In the genomic region with DNA sequence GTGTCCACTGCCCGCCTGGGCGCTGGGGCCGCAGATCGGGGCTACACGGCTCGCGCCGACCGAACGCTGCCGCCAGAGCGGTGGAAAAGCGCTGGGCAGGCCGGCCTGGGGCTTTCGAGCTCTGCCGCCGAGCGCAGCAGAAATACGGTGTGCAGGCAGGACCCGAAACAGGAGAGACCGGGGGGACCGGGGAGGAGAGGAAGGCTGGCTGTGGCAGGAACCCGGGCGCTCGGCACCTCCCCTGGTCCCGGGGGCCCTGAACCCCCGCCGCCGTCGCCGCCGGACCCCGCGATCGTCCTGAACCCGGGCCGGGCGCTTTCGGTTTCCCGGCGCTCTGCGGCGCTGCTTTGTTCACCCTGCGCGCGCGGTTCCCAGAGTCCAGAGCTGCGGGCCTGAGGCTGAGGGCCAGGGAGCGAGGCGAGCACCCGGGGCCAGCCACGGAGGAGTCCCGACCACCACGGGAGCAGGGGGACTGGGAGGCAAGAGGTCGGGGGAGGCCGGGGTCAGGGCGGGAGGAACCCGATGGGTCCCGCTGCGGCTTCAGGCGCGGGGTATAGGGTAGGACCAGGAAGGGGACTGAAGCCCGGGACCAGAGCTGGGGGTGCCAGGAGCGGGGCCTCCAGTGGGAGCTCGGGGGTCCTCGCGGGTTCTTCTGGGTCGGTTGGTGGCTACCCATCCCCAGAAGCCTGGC, we compare ENCODE assay signal across 1 cellular context.
TF ChIP-seq lines count a peak whose summit lies in the region.

No MANE protein-coding gene starts in this region.

TF ChIP-seq in K562, 482 proteins besides CTCF, POLR2A, EP300 and RAD21 (continued from another document):
- TF ChIP-seq, protein P1, sequence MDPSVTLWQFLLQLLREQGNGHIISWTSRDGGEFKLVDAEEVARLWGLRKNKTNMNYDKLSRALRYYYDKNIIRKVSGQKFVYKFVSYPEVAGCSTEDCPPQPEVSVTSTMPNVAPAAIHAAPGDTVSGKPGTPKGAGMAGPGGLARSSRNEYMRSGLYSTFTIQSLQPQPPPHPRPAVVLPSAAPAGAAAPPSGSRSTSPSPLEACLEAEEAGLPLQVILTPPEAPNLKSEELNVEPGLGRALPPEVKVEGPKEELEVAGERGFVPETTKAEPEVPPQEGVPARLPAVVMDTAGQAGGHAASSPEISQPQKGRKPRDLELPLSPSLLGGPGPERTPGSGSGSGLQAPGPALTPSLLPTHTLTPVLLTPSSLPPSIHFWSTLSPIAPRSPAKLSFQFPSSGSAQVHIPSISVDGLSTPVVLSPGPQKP (CRISPR knock-in tag; IDR thresholded peaks at IDR 0.05), result no peak
- no peak for TF ChIP-seq ETV1 (tag; conservative IDR thresholded peaks at IDR 0.05; ENCODE audit: low read depth)
- TF ChIP-seq PHB (CRISPR knock-in tag; IDR thresholded peaks at IDR 0.05), result no peak
- no peak for TF ChIP-seq PML (IDR thresholded peaks at IDR 0.05; ENCODE audit: low read length)
